In the genomic region with DNA sequence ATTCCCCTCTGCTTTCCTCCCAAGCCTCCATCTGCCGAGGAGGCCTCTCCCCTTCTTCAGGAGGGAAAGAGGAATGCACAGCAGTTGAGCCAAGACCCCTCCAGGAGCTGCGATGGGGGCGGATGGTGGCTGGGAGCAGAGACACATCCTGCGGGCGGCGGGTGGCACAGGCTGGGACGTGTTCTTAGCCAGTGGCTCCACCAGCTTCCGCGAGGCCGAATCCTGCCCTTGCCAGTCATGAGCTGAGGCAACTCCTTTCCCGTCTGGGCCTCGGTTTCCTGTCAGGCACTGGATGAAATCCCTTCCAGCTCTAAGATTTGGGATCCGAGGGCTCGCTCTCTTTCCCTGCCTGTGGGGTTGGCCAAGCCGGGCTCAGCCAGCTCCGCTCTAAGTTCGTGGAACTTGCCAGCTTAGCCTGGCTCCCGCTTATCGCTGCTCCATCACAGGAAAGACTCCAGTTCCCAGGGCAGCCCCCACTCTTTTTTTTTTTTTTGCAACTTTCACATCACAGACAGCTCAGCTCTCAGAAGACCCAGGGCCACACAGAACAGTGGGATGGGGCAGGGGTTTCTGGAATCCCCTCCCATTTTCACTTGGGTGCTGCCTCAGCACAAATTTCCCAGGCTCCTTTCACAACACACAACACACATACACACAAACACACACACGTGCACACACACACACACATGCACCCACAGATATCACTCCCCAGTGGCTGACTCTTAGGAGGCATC, we compare ENCODE assay signal across 16 cellular contexts. TPM values are rescaled to one million over a fixed set of nuclear protein-coding genes. Genes with fewer than 3 reads are reported as not detected.
DNase-seq lines count a peak whose midpoint lies in the region; ATAC-seq, FAIRE-seq and TF ChIP-seq lines count a peak whose summit lies in the region.
"Had no signal": no experiment of that assay in that cellular context is flagged by ENCODE, and none has a peak within 500 bp of the region (broad histone marks: within the 10 kb centered on the region; RNA-seq: fewer than 3 reads in every experiment).

No MANE protein-coding gene starts in this region.

- FAIRE-seq in astrocyte (lab: Jason Lieb, UNC), result no peak
- FAIRE-seq: D721Med, H54, small intestine had no signal

- WGBS in heart right ventricle, 2 donors, result 34% methylated on average over 20 of the region's 20 CpGs
- 76 to 84% (median 79%) methylated on average over 20 of the region's 20 CpGs for WGBS in adrenal gland, 4 donors

- peak overlapping the region; percentile 89 for H3K4me2 ChIP-seq in astrocyte (ENCODE audit: low read length)

- H3K36me3 ChIP-seq in astrocyte (ENCODE audit: insufficient read depth, low read length), result no peaks in the 10 kb centered on the region
- peaks cover 0 to 18% (median 0%) of the 10 kb centered on the region in 9 donors for H3K36me3 ChIP-seq in heart right ventricle
- no peaks in the 10 kb centered on the region for H3K36me3 ChIP-seq in adrenal gland (replicated peaks in 1 of 2)
- H3K36me3 ChIP-seq: MG63 had no signal

- intact Hi-C loops in heart right ventricle (cut with DNase I), result loop anchor here in 3 of 10 donors (2.0 to 5.0 kb wide), 2 partner anchors 39 to 41 kb away; no protein-coding TSS in a partner anchor
- intact Hi-C loops in adrenal gland (cut with DNase I), result no loop called here

- TF ChIP-seq CTCF in astrocyte (IDR thresholded peaks at IDR 0.05; ENCODE audit: insufficient read depth, low read depth, low read length) (no peak), heart right ventricle (IDR thresholded peaks at IDR 0.05) (no peak), adrenal gland (IDR thresholded peaks at IDR 0.05) (no peak)

- H2AFZ ChIP-seq in astrocyte (ENCODE audit: low read depth, low read length), result peak overlapping the region; percentile 14

- H3K9me3 ChIP-seq in astrocyte (ENCODE audit: insufficient read depth, low read depth, low read length) (no peaks in the 10 kb centered on the region), heart right ventricle (no peaks in the 10 kb centered on the region), adrenal gland (replicated peaks in 1 of 3) (no peaks in the 10 kb centered on the region)
- H3K9me3 ChIP-seq: MG63 had no signal

- no peak overlapping the region for H3K9ac ChIP-seq in astrocyte (ENCODE audit: low read length)

- no peaks in the 10 kb centered on the region for H3K79me2 ChIP-seq in astrocyte (ENCODE audit: insufficient read depth, low read length)

- no peak overlapping the region for H3K27ac ChIP-seq in astrocyte (ENCODE audit: low read depth, low read length)
- peak overlapping the region; percentile 87 to 97 (median 94) for H3K27ac ChIP-seq in heart right ventricle
- H3K27ac ChIP-seq in adrenal gland, result no peak overlapping the region

- peaks cover 3% of the 10 kb centered on the region for H3K27me3 Mint-ChIP-seq in astrocyte (ENCODE audit: low read depth, unreplicated experiment)

- TF ChIP-seq POLR2A in adrenal gland (IDR thresholded peaks at IDR 0.05), result no peak

- peaks cover 26% of the 10 kb centered on the region for H3K4me1 Mint-ChIP-seq in astrocyte (ENCODE audit: low read depth, unreplicated experiment)

- H3K36me3 Mint-ChIP-seq in astrocyte (ENCODE audit: low read depth, unreplicated experiment), result no peaks in the 10 kb centered on the region
- H3K36me3 Mint-ChIP-seq: naive thymus-derived CD4-positive, alpha-beta T cell had no signal

- H3K27me3 ChIP-seq in astrocyte (ENCODE audit: insufficient read depth, low read length) (peaks cover 7% of the 10 kb centered on the region), heart right ventricle (peaks cover 0 to 24% (median 7%) of the 10 kb centered on the region in 7 donors), adrenal gland (no peaks in the 10 kb centered on the region)
- H3K27me3 ChIP-seq: MG63 had no signal

- no peaks in the 10 kb centered on the region for H4K20me1 ChIP-seq in astrocyte (ENCODE audit: insufficient read depth, low read length)

- H3K4me1 ChIP-seq in astrocyte (ENCODE audit: insufficient read depth, low read length) (peaks cover 32% of the 10 kb centered on the region), heart right ventricle (peaks cover 5 to 42% (median 23%) of the 10 kb centered on the region in 9 donors), adrenal gland (replicated peaks in 1 of 2) (peaks cover 0 to 5% of the 10 kb centered on the region in 2 donors)

- H3K4me3 ChIP-seq in astrocyte (ENCODE audit: insufficient read depth, low read depth, low read length) (no peak overlapping the region), heart right ventricle (peak overlapping the region; percentile 14 to 59 (median 52)), adrenal gland (no peak overlapping the region)
- H3K4me3 ChIP-seq: MG63 had no signal

- peak; percentile 53 for DNase-seq in GM03348 (ENCODE audit: low spot score)
- DNase-seq in astrocyte (ENCODE audit: low read depth), result no peak
- DNase-seq in heart right ventricle, result peak in 1 of 2 donors; percentile 46
- DNase-seq in retina, result peak; percentile 24
- DNase-seq in adrenal gland, result no peak
- DNase-seq: activated T-cell treated with anti-CD3 and anti-CD28 coated beads, Interleukin-2, amount 50 U/mL, for 48 hours; naive thymus-derived CD4-positive, alpha-beta T cell; NCI-H2081; SIG-M5; small intestine had no signal

- no peaks in the 10 kb centered on the region for H3K9me3 Mint-ChIP-seq in astrocyte (ENCODE audit: unreplicated experiment)
- H3K9me3 Mint-ChIP-seq: naive thymus-derived CD4-positive, alpha-beta T cell had no signal

- peak overlapping the region; percentile 2 for H3K27ac Mint-ChIP-seq in astrocyte (ENCODE audit: unreplicated experiment)
- H3K27ac Mint-ChIP-seq: naive thymus-derived CD4-positive, alpha-beta T cell had no signal

- ATAC-seq in heart right ventricle (peak; percentile 7 to 40 (median 14)), HG03280 (IDR thresholded peaks at IDR 0.05; ENCODE audit: unreplicated experiment) (no peak), GM21619 (IDR thresholded peaks at IDR 0.05; ENCODE audit: unreplicated experiment) (no peak), HG03378 (IDR thresholded peaks at IDR 0.05; ENCODE audit: unreplicated experiment) (no peak)

- peak overlapping the region; percentile 69 for H3K4me3 Mint-ChIP-seq in astrocyte (ENCODE audit: unreplicated experiment)

RNA-seq across cellular contexts. Expression of a gene that starts 0.5 kb away (rescaled TPM):
- total RNA-seq in astrocyte, result 1.0 and 1.4 TPM in 2 replicates
- total RNA-seq in heart right ventricle, result 100 to 1,000 TPM; 285 to 428 (median 328) TPM
- 100 to 1,000 TPM in 1 of 2 donors, 10 to 100 TPM in 1; 85.3 to 293 TPM for polyA plus RNA-seq in heart right ventricle
- under 1 TPM; 0.11 to 0.51 (median 0.17) TPM for total RNA-seq in adrenal gland
- polyA plus RNA-seq in adrenal gland, result under 1 TPM; 0.09 to 0.40 (median 0.30) TPM
- total RNA-seq: naive thymus-derived CD4-positive, alpha-beta T cell had no signal
- polyA plus RNA-seq: naive thymus-derived CD4-positive, alpha-beta T cell had no signal

RNA-seq across cellular contexts. Expression of a gene that starts 31.5 kb away (rescaled TPM):
- total RNA-seq in astrocyte (not detected in 2 replicates), heart right ventricle (1 to 10 TPM in 1 of 10 donors, under 1 TPM in 8, not detected in 1; 0.13 to 1.6 (median 0.31) TPM), adrenal gland (under 1 TPM in 6 of 8 donors, not detected in 2; 0.18 to 0.76 (median 0.41) TPM)
- polyA plus RNA-seq in heart right ventricle (under 1 TPM; 0.07 to 0.29 TPM), adrenal gland (under 1 TPM; 0.13 to 0.73 (median 0.24) TPM)
- total RNA-seq: naive thymus-derived CD4-positive, alpha-beta T cell had no signal
- polyA plus RNA-seq: naive thymus-derived CD4-positive, alpha-beta T cell had no signal

Comparison
In these comparisons a context has a peak if more than half of its experiments do, and no peak if none do; other contexts are left out.
1. DNase-seq: peak in GM03348 (single experiment) and retina (single experiment); none in astrocyte (single experiment) and adrenal gland (0 of 7).
2. H3K27ac ChIP-seq: peak in heart right ventricle (10 of 10); none in astrocyte (single experiment) and adrenal gland (0 of 5).
3. H3K4me3 ChIP-seq: peak in heart right ventricle (10 of 10); none in astrocyte (single experiment) and adrenal gland (0 of 4).
4. ATAC-seq: peak in heart right ventricle (8 of 8); none in HG03280 (single experiment), GM21619 (single experiment) and HG03378 (single experiment).
5. RNA of a gene that starts 0.5 kb away (total RNA-seq): 285 to 428 TPM in heart right ventricle; 1.0 to 1.4 TPM in astrocyte and 0.11 to 0.51 TPM in adrenal gland; every median in the first group is over 100 times any median in the second.